ENCODE assay signal across 20 cellular contexts in genomic region chr2:227933891-227934290, GRCh38.
DNase-seq lines count a peak whose midpoint lies in the region; ATAC-seq lines count a peak whose summit lies in the region.
"Had no signal": no experiment of that assay in that cellular context is flagged by ENCODE, and none has a peak within 500 bp of the region (broad histone marks: within the 10 kb centered on the region; RNA-seq: fewer than 3 reads in every experiment).

No MANE protein-coding gene starts in this region.

- H3K4me3 Mint-ChIP-seq in activated CD4-positive, alpha-beta T cell treated with anti-CD3 and anti-CD28 coated beads for 36 hours, result no peak overlapping the region
- H3K4me3 Mint-ChIP-seq: CD8-positive, alpha-beta T cell had no signal

- H3K79me1 ChIP-seq in trophoblast cell (ENCODE audit: low read length), result no peaks in the 10 kb centered on the region

- WGBS in trophoblast cell (ENCODE audit: extremely low coverage, insufficient coverage, insufficient read length), result no CpG with 5 or more reads among the region's 1 CpG

- H3K27ac ChIP-seq in SK-N-MC (peak overlapping the region; percentile 75), trophoblast cell (ENCODE audit: low read depth, low read length) (no peak overlapping the region)
- H3K27ac ChIP-seq: A549; BLaER1 treated with 17β-estradiol and CSF1 and Interleukin-3, amounts not matched to agents 10 nM and 100 nM; SJSA1 had no signal

- no peaks in the 10 kb centered on the region for H3K9me3 Mint-ChIP-seq in activated CD4-positive, alpha-beta T cell treated with anti-CD3 and anti-CD28 coated beads for 36 hours (ENCODE audit: low read depth)

- no peaks in the 10 kb centered on the region for H3K36me3 ChIP-seq in HAP-1 (replicated peaks)
- no peaks in the 10 kb centered on the region for H3K36me3 ChIP-seq in SK-N-MC (ENCODE audit: insufficient read depth, low read length)
- H3K36me3 ChIP-seq in trophoblast cell (ENCODE audit: control insufficient read depth in 1 of 2, insufficient read depth in 2 of 2, low read length in 2 of 2), result no peaks in the 10 kb centered on the region
- H3K36me3 ChIP-seq: BLaER1 treated with 17β-estradiol and CSF1 and Interleukin-3, amounts not matched to agents 10 nM and 100 nM; SJSA1 had no signal

- H3K27me3 Mint-ChIP-seq in activated CD4-positive, alpha-beta T cell treated with anti-CD3 and anti-CD28 coated beads for 36 hours, result peaks cover 9% of the 10 kb centered on the region

- H3K9me3 ChIP-seq in HAP-1, result no peaks in the 10 kb centered on the region
- H3K9me3 ChIP-seq in SK-N-MC (ENCODE audit: low read depth, low read length), result no peaks in the 10 kb centered on the region
- no peaks in the 10 kb centered on the region for H3K9me3 ChIP-seq in trophoblast cell (ENCODE audit: insufficient read depth, low read depth, low read length)
- H3K9me3 ChIP-seq: A549, SJSA1 had no signal

- no peak overlapping the region for H2BK120ac ChIP-seq in trophoblast cell (ENCODE audit: insufficient read depth, low read length, poor library complexity)

- in situ Hi-C loops in HAP-1 (cut with MboI; ENCODE audit: low sequenced_read_pairs), result loop anchor here (25.0 kb wide), 1 partner anchor 728 kb away; no protein-coding TSS in a partner anchor

- H4K12ac ChIP-seq in trophoblast cell (ENCODE audit: low read depth, low read length), result no peak overlapping the region

- no peak overlapping the region for H3K18ac ChIP-seq in trophoblast cell (ENCODE audit: low read length)

- no peak overlapping the region for H2AFZ ChIP-seq in trophoblast cell (ENCODE audit: insufficient read depth, low read length, poor library complexity)

- intact Hi-C loops in activated CD4-positive, alpha-beta T cell treated with anti-CD3 and anti-CD28 coated beads for 36 hours (cut with DNase I, micrococcal nuclease), result loop anchor here in 1 of 2 experiments (10.0 kb wide), 1 partner anchor 721 kb away; no protein-coding TSS in a partner anchor
- intact Hi-C loops in Right ventricle myocardium superior (cut with DNase I), result no loop called here

- POLR2A ChIA-PET in activated CD4-positive, alpha-beta T cell treated with anti-CD3 and anti-CD28 coated beads for 36 hours (lab: Charles Lee), result no interaction called here

- CTCF ChIA-PET in activated CD4-positive, alpha-beta T cell treated with anti-CD3 and anti-CD28 coated beads for 36 hours (lab: Charles Lee), result no interaction called here

- H3K4me1 ChIP-seq in HAP-1 (no peaks in the 10 kb centered on the region), trophoblast cell (ENCODE audit: control insufficient read depth in 1 of 2, insufficient read depth in 2 of 2, low read length in 2 of 2) (peaks cover 0 to 2% of the 10 kb centered on the region in 2 experiments)
- H3K4me1 ChIP-seq: A549; BLaER1 treated with 17β-estradiol and CSF1 and Interleukin-3, amounts not matched to agents 10 nM and 100 nM; SJSA1 had no signal

- no peak overlapping the region for H3K27ac Mint-ChIP-seq in activated CD4-positive, alpha-beta T cell treated with anti-CD3 and anti-CD28 coated beads for 36 hours
- H3K27ac Mint-ChIP-seq: CD8-positive, alpha-beta T cell had no signal

- H4K91ac ChIP-seq in trophoblast cell (ENCODE audit: low read depth, low read length), result no peak overlapping the region

- no peak overlapping the region for H3K4me3 ChIP-seq in HAP-1
- no peak overlapping the region for H3K4me3 ChIP-seq in SK-N-MC
- H3K4me3 ChIP-seq in trophoblast cell (ENCODE audit: low read depth, low read length), result no peak overlapping the region
- H3K4me3 ChIP-seq: A549; BLaER1 treated with 17β-estradiol and CSF1 and Interleukin-3, amounts not matched to agents 10 nM and 100 nM; SJSA1 had no signal

- H3K27me3 ChIP-seq in HAP-1 (ENCODE audit: low read depth), result no peaks in the 10 kb centered on the region
- no peaks in the 10 kb centered on the region for H3K27me3 ChIP-seq in trophoblast cell (ENCODE audit: insufficient read depth, low read length)
- H3K27me3 ChIP-seq: BLaER1 treated with 17β-estradiol and CSF1 and Interleukin-3, amounts not matched to agents 10 nM and 100 nM; SJSA1 had no signal

- H3K4ac ChIP-seq in trophoblast cell (ENCODE audit: low read depth, low read length), result no peak overlapping the region

- H3K4me1 Mint-ChIP-seq in activated CD4-positive, alpha-beta T cell treated with anti-CD3 and anti-CD28 coated beads for 36 hours, result no peaks in the 10 kb centered on the region

- ATAC-seq in activated CD4-positive, alpha-beta T cell treated with anti-CD3 and anti-CD28 coated beads for 36 hours, result no peak
- ATAC-seq in HG02798 (IDR thresholded peaks at IDR 0.05; ENCODE audit: poor library complexity, unreplicated experiment) (no peak), Right ventricle myocardium superior (ENCODE audit: poor library complexity) (no peak)
- ATAC-seq: A549; CD8-positive, alpha-beta T cell; HCT116 had no signal

- H4K8ac ChIP-seq in trophoblast cell (ENCODE audit: low read depth, low read length), result no peak overlapping the region

- H2AK5ac ChIP-seq in trophoblast cell (ENCODE audit: low read length), result no peak overlapping the region

- H3K23ac ChIP-seq in trophoblast cell (ENCODE audit: low read length), result peak overlapping the region; percentile 99

- DNase-seq in NCI-H187 treated with DMSO at 0.1 percent for 48 hours (lab: John Stamatoyannopoulos, UW) (peak; percentile 2), NCI-H187 (lab: John Stamatoyannopoulos, UW) (no peak), HAP-1 (ENCODE audit: low spot score in 2 of 2) (peak; percentile 30 to 42), SK-N-MC (ENCODE audit: low read depth, low spot score) (no peak), trophoblast cell (no peak), Right ventricle myocardium superior (no peak)
- no peak for DNase-seq in activated CD4-positive, alpha-beta T cell treated with anti-CD3 and anti-CD28 coated beads for 36 hours
- DNase-seq: CD8-positive, alpha-beta T cell; DND-41; IMR-90; NCI-H1694; NCI-H510A; NCI-H774; SW 1271; T-helper 2 cell had no signal

- no peak overlapping the region for H2BK5ac ChIP-seq in trophoblast cell (ENCODE audit: low read depth, low read length, poor library complexity)

- no peak overlapping the region for H3K14ac ChIP-seq in trophoblast cell (ENCODE audit: low read length)

- H3K79me2 ChIP-seq in trophoblast cell (ENCODE audit: control insufficient read depth, insufficient read depth, low read length, poor library complexity), result no peaks in the 10 kb centered on the region

- H3K36me3 Mint-ChIP-seq in activated CD4-positive, alpha-beta T cell treated with anti-CD3 and anti-CD28 coated beads for 36 hours (ENCODE audit: low read depth), result no peaks in the 10 kb centered on the region
- H3K36me3 Mint-ChIP-seq: CD8-positive, alpha-beta T cell had no signal

- H3K4me2 ChIP-seq in trophoblast cell (ENCODE audit: low read length), result no peak overlapping the region
- H3K4me2 ChIP-seq: A549; BLaER1 treated with 17β-estradiol and CSF1 and Interleukin-3, amounts not matched to agents 10 nM and 100 nM had no signal

- no peak overlapping the region for H2BK12ac ChIP-seq in trophoblast cell (ENCODE audit: low read length)

- no peak overlapping the region for H3K9ac ChIP-seq in SK-N-MC (ENCODE audit: insufficient read length)
- peak overlapping the region; percentile 18 for H3K9ac ChIP-seq in trophoblast cell (ENCODE audit: low read length)
- H3K9ac ChIP-seq: BLaER1 treated with 17β-estradiol and CSF1 and Interleukin-3, amounts not matched to agents 10 nM and 100 nM had no signal

Comparison
In these comparisons a context has a peak if more than half of its experiments do, and no peak if none do; other contexts are left out.
1. DNase-seq: peak in NCI-H187 treated with DMSO at 0.1 percent for 48 hours (single experiment) and HAP-1 (2 of 2); none in NCI-H187 (0 of 2), SK-N-MC (single experiment), trophoblast cell (0 of 2), activated CD4-positive, alpha-beta T cell treated with anti-CD3 and anti-CD28 coated beads for 36 hours (single experiment) and Right ventricle myocardium superior (single experiment).